In genomic region chr2:55138546-55139288, GRCh38 we compare ENCODE assay signal across 18 cellular contexts.
DNase-seq lines count a peak whose midpoint lies in the region; ATAC-seq and TF ChIP-seq lines count a peak whose summit lies in the region.
"Had no signal": no experiment of that assay in that cellular context is flagged by ENCODE, and none has a peak within 500 bp of the region (broad histone marks: within the 10 kb centered on the region; RNA-seq: fewer than 3 reads in every experiment).

No MANE protein-coding gene starts in this region.

- 90% methylated on average over 13 of the region's 13 CpGs for WGBS in mesenchymal stem cell
- 74 to 76% methylated on average over 13 of the region's 13 CpGs for WGBS in testis, 2 donors
- 81 to 88% methylated on average over 13 of the region's 13 CpGs for WGBS in heart right ventricle, 2 donors

- no peak overlapping the region for H2AFZ ChIP-seq in mesenchymal stem cell (ENCODE audit: low read depth, low read length)

- peak overlapping the region; percentile 21 for H2BK15ac ChIP-seq in mesenchymal stem cell (ENCODE audit: low read depth, poor library complexity, severe bottlenecking)

- no peak overlapping the region for H4K91ac ChIP-seq in mesenchymal stem cell (ENCODE audit: low read length)

- no peak overlapping the region for H3K14ac ChIP-seq in mesenchymal stem cell (ENCODE audit: low read length in 2 of 2)

- H2AK5ac ChIP-seq in mesenchymal stem cell (ENCODE audit: low read length, severe bottlenecking) = no peak overlapping the region

- H3K36me3 ChIP-seq in mesenchymal stem cell (ENCODE audit: control insufficient read depth in 1 of 2, insufficient read depth in 2 of 2, low read depth in 1 of 2, low read length in 2 of 2) (no peaks in the 10 kb centered on the region), testis (ENCODE audit: low read depth, missing control alignments) (no peaks in the 10 kb centered on the region), heart right ventricle (no peaks in the 10 kb centered on the region)

- H3K4me1 ChIP-seq in mesenchymal stem cell (ENCODE audit: control insufficient read depth, insufficient read depth, low read depth, low read length) (peaks cover 8% of the 10 kb centered on the region), testis (no peaks in the 10 kb centered on the region), heart right ventricle (peaks cover 0 to 43% (median 5%) of the 10 kb centered on the region in 9 donors)

- no peak overlapping the region for H2BK120ac ChIP-seq in mesenchymal stem cell (ENCODE audit: low read depth, low read length)

- intact Hi-C loops in testis (cut with DNase I; ENCODE audit: low total_unique reads) = no loop called here
- intact Hi-C loops in heart right ventricle (cut with DNase I) = no loop called here

- no peak overlapping the region for H4K8ac ChIP-seq in mesenchymal stem cell (ENCODE audit: low read length)

- H2BK12ac ChIP-seq in mesenchymal stem cell (ENCODE audit: low read length in 2 of 2) = peak overlapping the region in 1 of 2 experiments; percentile 37

- TF ChIP-seq CTCF in testis (IDR thresholded peaks at IDR 0.05) = no peak
- TF ChIP-seq CTCF in heart right ventricle (IDR thresholded peaks at IDR 0.05) = no peak

- no peaks in the 10 kb centered on the region for H3K27me3 ChIP-seq in mesenchymal stem cell (ENCODE audit: control insufficient read depth in 1 of 2, insufficient read depth in 1 of 2, low read length in 2 of 2)
- no peaks in the 10 kb centered on the region for H3K27me3 ChIP-seq in testis
- no peaks in the 10 kb centered on the region for H3K27me3 ChIP-seq in heart right ventricle

- DNase-seq in NCI-H2107 treated with DMSO at 0.1 percent for 48 hours (lab: John Stamatoyannopoulos, UW; ENCODE audit: unreplicated experiment) (peak; percentile 44), NCI-H2107 (lab: John Stamatoyannopoulos, UW) (no peak), caudate nucleus (lab: John Stamatoyannopoulos, UW) (peak in 35 of 61 donors; percentile 38 to 84 (median 58)), mesenchymal stem cell (no peak), superior temporal gyrus (ENCODE audit: extremely low spot score) (peak; percentile 94), testis (no peak), heart right ventricle (no peak)
- DNase-seq: activated CD8-positive, alpha-beta memory T cell treated with anti-CD3 and anti-CD28 coated beads for 24 hours; CD4-positive, alpha-beta T cell; effector CD8-positive, alpha-beta T cell; EL; KBM-7; NCI-H524 treated with DMSO at 0.1 percent for 48 hours; small intestine had no signal

- peak overlapping the region; percentile 98 for H3K27ac ChIP-seq in caudate nucleus (ENCODE audit: low read depth, low read length)
- H3K27ac ChIP-seq in mesenchymal stem cell (ENCODE audit: low read length, poor library complexity, severe bottlenecking) = no peak overlapping the region
- no peak overlapping the region for H3K27ac ChIP-seq in testis
- H3K27ac ChIP-seq in heart right ventricle = no peak overlapping the region
- H3K27ac ChIP-seq: 22Rv1 had no signal

- H3K4me3 ChIP-seq in mesenchymal stem cell (ENCODE audit: insufficient read depth in 1 of 2, low read depth in 1 of 2, low read length in 2 of 2) (no peak overlapping the region), testis (no peak overlapping the region), heart right ventricle (no peak overlapping the region)

- no peak overlapping the region for H3K4me2 ChIP-seq in mesenchymal stem cell (ENCODE audit: low read length, poor library complexity, severe bottlenecking)

- no peaks in the 10 kb centered on the region for H3K9me3 ChIP-seq in mesenchymal stem cell (ENCODE audit: control insufficient read depth, low read length)
- no peaks in the 10 kb centered on the region for H3K9me3 ChIP-seq in testis
- H3K9me3 ChIP-seq in heart right ventricle = no peaks in the 10 kb centered on the region

- no peak overlapping the region for H3K9ac ChIP-seq in mesenchymal stem cell (ENCODE audit: low read length)

- H3K79me1 ChIP-seq in mesenchymal stem cell (replicated peaks; ENCODE audit: low read length, poor library complexity, severe bottlenecking) = no peaks in the 10 kb centered on the region

- no peak for TF ChIP-seq POLR2A in testis (IDR thresholded peaks at IDR 0.05)

- no peak overlapping the region for H3K23ac ChIP-seq in mesenchymal stem cell (ENCODE audit: low read length in 2 of 2)

- H3K4ac ChIP-seq in mesenchymal stem cell (ENCODE audit: low read depth in 1 of 2, low read length in 2 of 2) = no peak overlapping the region

- no peak overlapping the region for H2BK5ac ChIP-seq in mesenchymal stem cell (ENCODE audit: low read depth, low read length, poor library complexity, severe bottlenecking)

- ATAC-seq in SK-N-SH treated with all-trans-retinoic acid at 6 μM for 48 hours = no peak
- no peak for ATAC-seq in heart right ventricle
- ATAC-seq: HCT116; stimulated activated memory B cell treated with anti-CD40 and anti-IgM and Interleukin-4, amounts not matched to agents 10 μg/mL and 1 μg/mL and 100 μg/mL, for 72 hours had no signal

- no peak overlapping the region for H3K18ac ChIP-seq in mesenchymal stem cell (ENCODE audit: low read depth in 1 of 2, low read length in 2 of 2)

TF ChIP-seq in SK-N-SH treated with all-trans-retinoic acid at 6 μM for 48 hours, 23 proteins besides CTCF, POLR2A, EP300 and RAD21:
- no peak for TF ChIP-seq PPARA (CRISPR knock-in tag; IDR thresholded peaks at IDR 0.05; ENCODE audit: borderline replicate concordance)
- no peak for TF ChIP-seq ZC3H10 (CRISPR knock-in tag; IDR thresholded peaks at IDR 0.05)
- no peak for TF ChIP-seq POU6F1 (CRISPR knock-in tag; IDR thresholded peaks at IDR 0.05; ENCODE audit: borderline replicate concordance, low read depth)
- TF ChIP-seq GLIS3 (CRISPR knock-in tag; IDR thresholded peaks at IDR 0.05) = no peak

Comparison
In these comparisons a context has a peak if more than half of its experiments do, and no peak if none do; other contexts are left out.
1. DNase-seq: peak in NCI-H2107 treated with DMSO at 0.1 percent for 48 hours (single experiment), caudate nucleus (35 of 61) and superior temporal gyrus (single experiment); none in NCI-H2107 (single experiment), mesenchymal stem cell (single experiment), testis (single experiment) and heart right ventricle (0 of 2).